20 cellular contexts compared by ENCODE assay signal in genomic region chr10:92052088-92052487, GRCh38.
DNase-seq lines count a peak whose midpoint lies in the region; ATAC-seq lines count a peak whose summit lies in the region.
"Had no signal": no experiment of that assay in that cellular context is flagged by ENCODE, and none has a peak within 500 bp of the region (broad histone marks: within the 10 kb centered on the region; RNA-seq: fewer than 3 reads in every experiment).

No MANE protein-coding gene starts in this region.

- peak; percentile 82 to 84 for ATAC-seq in left cardiac atrium
- ATAC-seq in HG02973 (IDR thresholded peaks at IDR 0.05; ENCODE audit: unreplicated experiment), result no peak
- no peak for ATAC-seq in GM18873 (IDR thresholded peaks at IDR 0.05; ENCODE audit: low FRiP score, unreplicated experiment)
- ATAC-seq in stimulated activated naive B cell treated with anti-CD40 and anti-IgM and Interleukin-4, amounts not matched to agents 10 μg/mL and 1 μg/mL and 100 μg/mL, for 72 hours (replicated peaks), result no peak
- ATAC-seq: CD8-positive, alpha-beta T cell; GM12878 had no signal

- no peaks in the 10 kb centered on the region for H3K27me3 ChIP-seq in H7 (ENCODE audit: control insufficient read depth, insufficient read depth, low read length)
- H3K27me3 ChIP-seq: BLaER1, SJCRH30 had no signal

- no peaks in the 10 kb centered on the region for H3K36me3 ChIP-seq in H7 (replicated peaks; ENCODE audit: control insufficient read depth, insufficient read depth, low read length)
- H3K36me3 ChIP-seq: SJCRH30 had no signal

- no peaks in the 10 kb centered on the region for H3K27me3 Mint-ChIP-seq in stimulated activated naive B cell treated with anti-CD40 and anti-IgM and Interleukin-4, amounts not matched to agents 10 μg/mL and 1 μg/mL and 100 μg/mL, for 72 hours

- no peaks in the 10 kb centered on the region for H3K9me3 Mint-ChIP-seq in stimulated activated naive B cell treated with anti-CD40 and anti-IgM and Interleukin-4, amounts not matched to agents 10 μg/mL and 1 μg/mL and 100 μg/mL, for 72 hours
- H3K9me3 Mint-ChIP-seq: CD8-positive, alpha-beta T cell had no signal

- H3K36me3 Mint-ChIP-seq in stimulated activated naive B cell treated with anti-CD40 and anti-IgM and Interleukin-4, amounts not matched to agents 10 μg/mL and 1 μg/mL and 100 μg/mL, for 72 hours, result peaks cover 0 to 18% of the 10 kb centered on the region in 2 donors

- intact Hi-C loops in left cardiac atrium (cut with DNase I), result no loop called here

- H3K27ac Mint-ChIP-seq in stimulated activated naive B cell treated with anti-CD40 and anti-IgM and Interleukin-4, amounts not matched to agents 10 μg/mL and 1 μg/mL and 100 μg/mL, for 72 hours, result no peak overlapping the region
- H3K27ac Mint-ChIP-seq: CD8-positive, alpha-beta T cell had no signal

- DNase-seq in H7 (peak; percentile 18), amniotic epithelial cell (ENCODE audit: low read depth) (peak; percentile 23), left cardiac atrium (peak; percentile 62), pons (ENCODE audit: low spot score) (peak; percentile 8), NOMO-1 treated with dmso at 0.1 percent for 144 hours (lab: John Stamatoyannopoulos, UW; ENCODE audit: unreplicated experiment) (no peak)
- no peak for DNase-seq in stimulated activated naive B cell treated with anti-CD40 and anti-IgM and Interleukin-4, amounts not matched to agents 10 μg/mL and 1 μg/mL and 100 μg/mL, for 72 hours
- DNase-seq: CD8-positive, alpha-beta T cell; DMS79 treated with DMSO at 0.1 percent for 48 hours; MV-4-11; NCI-H1436; NCI-H2029; NCI-H2171 treated with DMSO at 0.1 percent for 48 hours; NCI-H446 treated with DMSO at 0.1 percent for 48 hours; NK-92 treated with Interleukin-12 subunit alpha and Interleukin-12 subunit beta, amount 100 ng/mL, for 24 hours; RPMI8226; SJCRH30 had no signal

- H3K4me3 Mint-ChIP-seq in stimulated activated naive B cell treated with anti-CD40 and anti-IgM and Interleukin-4, amounts not matched to agents 10 μg/mL and 1 μg/mL and 100 μg/mL, for 72 hours, result no peak overlapping the region
- H3K4me3 Mint-ChIP-seq: CD8-positive, alpha-beta T cell had no signal

- no peak overlapping the region for H3K4me3 ChIP-seq in H7 (ENCODE audit: insufficient read depth, low read depth, low read length)
- H3K4me3 ChIP-seq: BLaER1, GM12878, SJCRH30 had no signal

- peaks cover 13 to 15% of the 10 kb centered on the region in 2 donors for H3K4me1 Mint-ChIP-seq in stimulated activated naive B cell treated with anti-CD40 and anti-IgM and Interleukin-4, amounts not matched to agents 10 μg/mL and 1 μg/mL and 100 μg/mL, for 72 hours

Comparison
In these comparisons a context has a peak if more than half of its experiments do, and no peak if none do; other contexts are left out.
1. DNase-seq: peak in H7 (single experiment), amniotic epithelial cell (single experiment), left cardiac atrium (single experiment) and pons (single experiment); none in stimulated activated naive B cell treated with anti-CD40 and anti-IgM and Interleukin-4, amounts not matched to agents 10 μg/mL and 1 μg/mL and 100 μg/mL, for 72 hours (single experiment) and NOMO-1 treated with dmso at 0.1 percent for 144 hours (single experiment).
2. ATAC-seq: peak in left cardiac atrium (2 of 2); none in HG02973 (single experiment), GM18873 (single experiment) and stimulated activated naive B cell treated with anti-CD40 and anti-IgM and Interleukin-4, amounts not matched to agents 10 μg/mL and 1 μg/mL and 100 μg/mL, for 72 hours (0 of 2).